1 cellular context compared by ENCODE assay signal in the genomic region with DNA sequence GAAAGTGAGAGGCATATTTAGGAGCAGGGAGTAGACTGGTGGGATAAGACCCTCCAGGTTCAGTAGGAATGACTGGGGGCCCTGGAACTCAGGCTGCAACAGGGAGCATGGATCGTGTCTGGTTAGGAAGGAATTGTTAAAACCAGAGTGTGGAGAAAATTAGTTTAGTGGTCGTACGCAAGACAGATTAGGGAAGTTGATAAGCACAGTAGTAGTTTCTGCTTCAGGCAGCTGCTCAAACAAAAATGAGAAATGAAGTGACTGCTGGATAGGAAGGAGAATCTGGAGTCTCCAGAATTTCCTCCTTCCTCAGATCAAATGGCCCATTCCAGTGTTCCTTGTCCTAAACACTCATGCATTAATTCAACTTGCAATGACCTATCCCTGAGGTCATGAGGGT.
A peak's percentile ranks its signal among the peaks of the same experiment; 100 is the strongest.
TF ChIP-seq lines count a peak whose summit lies in the region.

No MANE protein-coding gene starts in this region.

TF ChIP-seq in K562, 482 proteins besides CTCF, POLR2A, EP300 and RAD21 (continued from another document and continues in another):
- TF ChIP-seq, protein P1, sequence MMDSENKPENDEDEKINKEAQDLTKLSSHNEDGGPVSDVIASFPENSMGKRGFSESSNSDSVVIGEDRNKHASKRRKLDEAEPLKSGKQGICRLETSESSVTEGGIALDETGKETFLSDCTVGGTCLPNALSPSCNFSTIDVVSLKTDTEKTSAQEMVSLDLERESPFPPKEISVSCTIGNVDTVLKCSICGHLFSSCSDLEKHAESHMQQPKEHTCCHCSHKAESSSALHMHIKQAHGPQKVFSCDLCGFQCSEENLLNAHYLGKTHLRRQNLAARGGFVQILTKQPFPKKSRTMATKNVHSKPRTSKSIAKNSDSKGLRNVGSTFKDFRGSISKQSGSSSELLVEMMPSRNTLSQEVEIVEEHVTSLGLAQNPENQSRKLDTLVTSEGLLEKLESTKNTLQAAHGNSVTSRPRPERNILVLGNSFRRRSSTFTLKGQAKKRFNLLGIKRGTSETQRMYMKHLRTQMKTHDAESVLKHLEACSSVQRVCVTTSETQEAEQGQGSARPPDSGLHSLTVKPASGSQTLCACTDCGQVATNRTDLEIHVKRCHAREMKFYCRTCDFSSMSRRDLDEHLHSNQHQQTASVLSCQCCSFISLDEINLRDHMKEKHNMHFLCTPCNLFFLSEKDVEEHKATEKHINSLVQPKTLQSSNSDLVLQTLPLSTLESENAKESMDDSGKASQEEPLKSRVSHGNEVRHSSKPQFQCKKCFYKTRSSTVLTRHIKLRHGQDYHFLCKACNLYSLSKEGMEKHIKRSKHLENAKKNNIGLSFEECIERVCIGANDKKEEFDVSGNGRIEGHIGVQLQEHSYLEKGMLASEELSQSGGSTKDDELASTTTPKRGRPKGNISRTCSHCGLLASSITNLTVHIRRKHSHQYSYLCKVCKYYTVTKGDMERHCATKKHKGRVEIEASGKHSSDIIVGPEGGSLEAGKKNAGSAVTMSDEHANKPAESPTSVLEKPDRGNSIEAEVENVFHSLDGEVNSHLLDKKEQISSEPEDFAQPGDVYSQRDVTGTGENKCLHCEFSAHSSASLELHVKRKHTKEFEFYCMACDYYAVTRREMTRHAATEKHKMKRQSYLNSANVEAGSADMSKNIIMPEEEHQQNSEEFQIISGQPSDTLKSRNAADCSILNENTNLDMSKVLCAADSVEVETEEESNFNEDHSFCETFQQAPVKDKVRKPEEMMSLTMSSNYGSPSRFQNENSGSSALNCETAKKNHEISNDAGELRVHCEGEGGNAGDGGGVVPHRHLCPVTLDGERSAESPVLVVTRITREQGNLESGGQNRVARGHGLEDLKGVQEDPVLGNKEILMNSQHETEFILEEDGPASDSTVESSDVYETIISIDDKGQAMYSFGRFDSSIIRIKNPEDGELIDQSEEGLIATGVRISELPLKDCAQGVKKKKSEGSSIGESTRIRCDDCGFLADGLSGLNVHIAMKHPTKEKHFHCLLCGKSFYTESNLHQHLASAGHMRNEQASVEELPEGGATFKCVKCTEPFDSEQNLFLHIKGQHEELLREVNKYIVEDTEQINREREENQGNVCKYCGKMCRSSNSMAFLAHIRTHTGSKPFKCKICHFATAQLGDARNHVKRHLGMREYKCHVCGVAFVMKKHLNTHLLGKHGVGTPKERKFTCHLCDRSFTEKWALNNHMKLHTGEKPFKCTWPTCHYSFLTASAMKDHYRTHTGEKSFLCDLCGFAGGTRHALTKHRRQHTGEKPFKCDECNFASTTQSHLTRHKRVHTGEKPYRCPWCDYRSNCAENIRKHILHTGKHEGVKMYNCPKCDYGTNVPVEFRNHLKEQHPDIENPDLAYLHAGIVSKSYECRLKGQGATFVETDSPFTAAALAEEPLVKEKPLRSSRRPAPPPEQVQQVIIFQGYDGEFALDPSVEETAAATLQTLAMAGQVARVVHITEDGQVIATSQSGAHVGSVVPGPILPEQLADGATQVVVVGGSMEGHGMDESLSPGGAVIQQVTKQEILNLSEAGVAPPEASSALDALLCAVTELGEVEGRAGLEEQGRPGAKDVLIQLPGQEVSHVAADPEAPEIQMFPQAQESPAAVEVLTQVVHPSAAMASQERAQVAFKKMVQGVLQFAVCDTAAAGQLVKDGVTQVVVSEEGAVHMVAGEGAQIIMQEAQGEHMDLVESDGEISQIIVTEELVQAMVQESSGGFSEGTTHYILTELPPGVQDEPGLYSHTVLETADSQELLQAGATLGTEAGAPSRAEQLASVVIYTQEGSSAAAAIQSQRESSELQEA (IDR thresholded peaks at IDR 0.05; ENCODE audit: low read depth), result no peak
- TF ChIP-seq SMARCC2 (IDR thresholded peaks at IDR 0.05; ENCODE audit: low read depth) (peak; percentile 89; the same call in 1 of the 2 replicates), E2F3 (CRISPR knock-in tag; IDR thresholded peaks at IDR 0.05) (no peak), POLR2B (IDR thresholded peaks at IDR 0.05; ENCODE audit: low read depth, partially characterized antibody) (no peak), MTF1 (CRISPR knock-in tag; IDR thresholded peaks at IDR 0.05; ENCODE audit: borderline replicate concordance) (no peak), ZNF583 (CRISPR knock-in tag; IDR thresholded peaks at IDR 0.05) (0 out of 2 replicates have a peak, but pooled peaks have one; percentile 17), TEAD1 (CRISPR knock-in tag; IDR thresholded peaks at IDR 0.05) (0 out of 4 replicates have a peak, but pooled peaks of 1 of the 2 experiments have one; percentile 27), ZNF12 (CRISPR knock-in tag; IDR thresholded peaks at IDR 0.05) (peak; percentile 96), NRF1 (conservative IDR thresholded peaks at IDR 0.05 in 1 of 2, IDR thresholded peaks at IDR 0.05 in 1 of 2) (peak in 1 of 2 experiments; percentile 30; a peak in 2 of 4 replicates), ZNF778 (CRISPR knock-in tag; IDR thresholded peaks at IDR 0.05) (no peak), TCF3 (CRISPR knock-in tag; IDR thresholded peaks at IDR 0.05) (no peak), ZFP1 (CRISPR knock-in tag; IDR thresholded peaks at IDR 0.05) (no peak), ZNF766 (CRISPR knock-in tag; conservative IDR thresholded peaks at IDR 0.05) (peak; percentile 58; the same call in 1 of the 2 replicates), OTX1 (CRISPR knock-in tag; IDR thresholded peaks at IDR 0.05) (peak; percentile 66; the same call in 1 of the 2 replicates), ZNF449 (CRISPR knock-in tag; IDR thresholded peaks at IDR 0.05) (no peak), NBN (IDR thresholded peaks at IDR 0.05; ENCODE audit: low read depth) (peak; percentile 83; the same call in 1 of the 2 replicates), ZNF444 (CRISPR knock-in tag; IDR thresholded peaks at IDR 0.05) (no peak), ZNF316 (IDR thresholded peaks at IDR 0.05) (no peak), ATF7 (IDR thresholded peaks at IDR 0.05) (peak; percentile 51; the same call in 1 of the 2 replicates), HDAC2 (IDR thresholded peaks at IDR 0.05) (peak; percentile 58; the same call in 1 of the 2 replicates), FOXA3 (CRISPR knock-in tag; conservative IDR thresholded peaks at IDR 0.05 in 1 of 2, IDR thresholded peaks at IDR 0.05 in 1 of 2) (peak in 1 of 2 experiments; percentile 79; a peak in 2 of 4 replicates), ZNF507 (tag; conservative IDR thresholded peaks at IDR 0.05) (no peak), THRAP3 (IDR thresholded peaks at IDR 0.05; ENCODE audit: borderline replicate concordance) (no peak)
- TF ChIP-seq, protein P2, sequence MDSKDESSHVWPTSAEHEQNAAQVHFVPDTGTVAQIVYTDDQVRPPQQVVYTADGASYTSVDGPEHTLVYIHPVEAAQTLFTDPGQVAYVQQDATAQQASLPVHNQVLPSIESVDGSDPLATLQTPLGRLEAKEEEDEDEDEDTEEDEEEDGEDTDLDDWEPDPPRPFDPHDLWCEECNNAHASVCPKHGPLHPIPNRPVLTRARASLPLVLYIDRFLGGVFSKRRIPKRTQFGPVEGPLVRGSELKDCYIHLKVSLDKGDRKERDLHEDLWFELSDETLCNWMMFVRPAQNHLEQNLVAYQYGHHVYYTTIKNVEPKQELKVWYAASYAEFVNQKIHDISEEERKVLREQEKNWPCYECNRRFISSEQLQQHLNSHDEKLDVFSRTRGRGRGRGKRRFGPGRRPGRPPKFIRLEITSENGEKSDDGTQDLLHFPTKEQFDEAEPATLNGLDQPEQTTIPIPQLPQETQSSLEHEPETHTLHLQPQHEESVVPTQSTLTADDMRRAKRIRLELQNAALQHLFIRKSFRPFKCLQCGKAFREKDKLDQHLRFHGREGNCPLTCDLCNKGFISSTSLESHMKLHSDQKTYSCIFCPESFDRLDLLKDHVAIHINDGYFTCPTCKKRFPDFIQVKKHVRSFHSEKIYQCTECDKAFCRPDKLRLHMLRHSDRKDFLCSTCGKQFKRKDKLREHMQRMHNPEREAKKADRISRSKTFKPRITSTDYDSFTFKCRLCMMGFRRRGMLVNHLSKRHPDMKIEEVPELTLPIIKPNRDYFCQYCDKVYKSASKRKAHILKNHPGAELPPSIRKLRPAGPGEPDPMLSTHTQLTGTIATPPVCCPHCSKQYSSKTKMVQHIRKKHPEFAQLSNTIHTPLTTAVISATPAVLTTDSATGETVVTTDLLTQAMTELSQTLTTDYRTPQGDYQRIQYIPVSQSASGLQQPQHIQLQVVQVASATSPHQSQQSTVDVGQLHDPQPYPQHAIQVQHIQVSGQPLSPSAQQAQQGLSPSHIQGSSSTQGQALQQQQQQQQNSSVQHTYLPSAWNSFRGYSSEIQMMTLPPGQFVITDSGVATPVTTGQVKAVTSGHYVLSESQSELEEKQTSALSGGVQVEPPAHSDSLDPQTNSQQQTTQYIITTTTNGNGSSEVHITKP (IDR thresholded peaks at IDR 0.05; ENCODE audit: partially characterized antibody), result peak; percentile 38
- TF ChIP-seq, protein P3, sequence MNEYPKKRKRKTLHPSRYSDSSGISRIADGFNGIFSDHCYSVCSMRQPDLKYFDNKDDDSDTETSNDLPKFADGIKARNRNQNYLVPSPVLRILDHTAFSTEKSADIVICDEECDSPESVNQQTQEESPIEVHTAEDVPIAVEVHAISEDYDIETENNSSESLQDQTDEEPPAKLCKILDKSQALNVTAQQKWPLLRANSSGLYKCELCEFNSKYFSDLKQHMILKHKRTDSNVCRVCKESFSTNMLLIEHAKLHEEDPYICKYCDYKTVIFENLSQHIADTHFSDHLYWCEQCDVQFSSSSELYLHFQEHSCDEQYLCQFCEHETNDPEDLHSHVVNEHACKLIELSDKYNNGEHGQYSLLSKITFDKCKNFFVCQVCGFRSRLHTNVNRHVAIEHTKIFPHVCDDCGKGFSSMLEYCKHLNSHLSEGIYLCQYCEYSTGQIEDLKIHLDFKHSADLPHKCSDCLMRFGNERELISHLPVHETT (CRISPR knock-in tag; conservative IDR thresholded peaks at IDR 0.05 in 1 of 2, IDR thresholded peaks at IDR 0.05 in 1 of 2), result 0 out of 4 replicates have a peak, but pooled peaks of 1 of the 2 experiments have one; percentile 32
- TF ChIP-seq, protein P4, sequence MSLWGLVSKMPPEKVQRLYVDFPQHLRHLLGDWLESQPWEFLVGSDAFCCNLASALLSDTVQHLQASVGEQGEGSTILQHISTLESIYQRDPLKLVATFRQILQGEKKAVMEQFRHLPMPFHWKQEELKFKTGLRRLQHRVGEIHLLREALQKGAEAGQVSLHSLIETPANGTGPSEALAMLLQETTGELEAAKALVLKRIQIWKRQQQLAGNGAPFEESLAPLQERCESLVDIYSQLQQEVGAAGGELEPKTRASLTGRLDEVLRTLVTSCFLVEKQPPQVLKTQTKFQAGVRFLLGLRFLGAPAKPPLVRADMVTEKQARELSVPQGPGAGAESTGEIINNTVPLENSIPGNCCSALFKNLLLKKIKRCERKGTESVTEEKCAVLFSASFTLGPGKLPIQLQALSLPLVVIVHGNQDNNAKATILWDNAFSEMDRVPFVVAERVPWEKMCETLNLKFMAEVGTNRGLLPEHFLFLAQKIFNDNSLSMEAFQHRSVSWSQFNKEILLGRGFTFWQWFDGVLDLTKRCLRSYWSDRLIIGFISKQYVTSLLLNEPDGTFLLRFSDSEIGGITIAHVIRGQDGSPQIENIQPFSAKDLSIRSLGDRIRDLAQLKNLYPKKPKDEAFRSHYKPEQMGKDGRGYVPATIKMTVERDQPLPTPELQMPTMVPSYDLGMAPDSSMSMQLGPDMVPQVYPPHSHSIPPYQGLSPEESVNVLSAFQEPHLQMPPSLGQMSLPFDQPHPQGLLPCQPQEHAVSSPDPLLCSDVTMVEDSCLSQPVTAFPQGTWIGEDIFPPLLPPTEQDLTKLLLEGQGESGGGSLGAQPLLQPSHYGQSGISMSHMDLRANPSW (CRISPR knock-in tag; IDR thresholded peaks at IDR 0.05), result no peak
- TF ChIP-seq, protein P5, sequence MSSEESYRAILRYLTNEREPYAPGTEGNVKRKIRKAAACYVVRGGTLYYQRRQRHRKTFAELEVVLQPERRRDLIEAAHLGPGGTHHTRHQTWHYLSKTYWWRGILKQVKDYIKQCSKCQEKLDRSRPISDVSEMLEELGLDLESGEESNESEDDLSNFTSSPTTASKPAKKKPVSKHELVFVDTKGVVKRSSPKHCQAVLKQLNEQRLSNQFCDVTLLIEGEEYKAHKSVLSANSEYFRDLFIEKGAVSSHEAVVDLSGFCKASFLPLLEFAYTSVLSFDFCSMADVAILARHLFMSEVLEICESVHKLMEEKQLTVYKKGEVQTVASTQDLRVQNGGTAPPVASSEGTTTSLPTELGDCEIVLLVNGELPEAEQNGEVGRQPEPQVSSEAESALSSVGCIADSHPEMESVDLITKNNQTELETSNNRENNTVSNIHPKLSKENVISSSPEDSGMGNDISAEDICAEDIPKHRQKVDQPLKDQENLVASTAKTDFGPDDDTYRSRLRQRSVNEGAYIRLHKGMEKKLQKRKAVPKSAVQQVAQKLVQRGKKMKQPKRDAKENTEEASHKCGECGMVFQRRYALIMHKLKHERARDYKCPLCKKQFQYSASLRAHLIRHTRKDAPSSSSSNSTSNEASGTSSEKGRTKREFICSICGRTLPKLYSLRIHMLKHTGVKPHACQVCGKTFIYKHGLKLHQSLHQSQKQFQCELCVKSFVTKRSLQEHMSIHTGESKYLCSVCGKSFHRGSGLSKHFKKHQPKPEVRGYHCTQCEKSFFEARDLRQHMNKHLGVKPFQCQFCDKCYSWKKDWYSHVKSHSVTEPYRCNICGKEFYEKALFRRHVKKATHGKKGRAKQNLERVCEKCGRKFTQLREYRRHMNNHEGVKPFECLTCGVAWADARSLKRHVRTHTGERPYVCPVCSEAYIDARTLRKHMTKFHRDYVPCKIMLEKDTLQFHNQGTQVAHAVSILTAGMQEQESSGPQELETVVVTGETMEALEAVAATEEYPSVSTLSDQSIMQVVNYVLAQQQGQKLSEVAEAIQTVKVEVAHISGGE (CRISPR knock-in tag; IDR thresholded peaks at IDR 0.05), result no peak
